17 cellular contexts compared by ENCODE assay signal in the genomic region with DNA sequence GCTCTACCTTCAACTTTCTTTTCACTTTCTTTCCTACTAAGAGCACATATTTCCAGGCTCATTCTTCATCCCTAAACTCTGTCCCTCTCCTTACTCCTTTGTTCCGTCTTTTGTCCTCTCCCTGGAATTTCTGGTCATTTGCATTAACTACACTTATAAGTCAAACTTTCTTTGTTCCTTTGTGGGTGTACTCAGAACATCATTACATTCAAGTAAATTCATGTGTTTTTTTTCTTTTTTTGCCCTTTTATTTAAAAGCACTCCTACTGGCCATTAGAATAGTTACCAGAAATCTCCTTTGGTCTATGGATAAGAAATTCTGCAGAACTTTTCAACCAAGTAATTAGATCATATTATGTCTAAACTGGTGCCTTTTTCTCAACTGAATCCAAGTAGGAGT.
"Had no signal": no experiment of that assay in that cellular context is flagged by ENCODE, and none has a peak within 500 bp of the region (broad histone marks: within the 10 kb centered on the region; RNA-seq: fewer than 3 reads in every experiment).

No MANE protein-coding gene starts in this region.

- H3K36me3 Mint-ChIP-seq: naive thymus-derived CD4-positive, alpha-beta T cell; T-cell had no signal

- H3K27me3 Mint-ChIP-seq: activated CD8-positive, alpha-beta T cell treated with anti-CD3 and anti-CD28 coated beads for 36 hours; T-cell had no signal

- H3K9me3 Mint-ChIP-seq: activated CD8-positive, alpha-beta T cell treated with anti-CD3 and anti-CD28 coated beads for 36 hours had no signal

- H3K27me3 ChIP-seq: esophagus muscularis mucosa, tibial artery had no signal

- H3K36me3 ChIP-seq: esophagus muscularis mucosa, tibial artery had no signal

- H3K4me3 ChIP-seq: esophagus muscularis mucosa, tibial artery had no signal

- DNase-seq: activated CD4-positive, alpha-beta T cell treated with anti-CD3 and anti-CD28 coated beads for 48 hours; activated CD4-positive, CD25-positive, alpha-beta regulatory T cell; activated CD8-positive, alpha-beta T cell treated with anti-CD3 and anti-CD28 coated beads for 36 hours; activated naive CD4-positive, alpha-beta T cell treated with anti-CD3 and anti-CD28 coated beads for 36 hours; activated T-cell treated with anti-CD3 and anti-CD28 coated beads, Interleukin-2, amount 50 U/mL, for 4 hours; aorta; effector CD4-positive, alpha-beta T cell; left cardiac atrium; mesenchymal stem cell; naive thymus-derived CD4-positive, alpha-beta T cell; nucleus accumbens; right cardiac atrium; stimulated activated naive CD8-positive, alpha-beta T cell treated with anti-CD3 and anti-CD28 coated beads, Interleukin-15, Interleukin-2, amounts not matched to agents 100 U/mL and 50 U/mL, for 24 hours; substantia nigra; T-cell; tibial artery had no signal

- H3K4me1 Mint-ChIP-seq: naive thymus-derived CD4-positive, alpha-beta T cell; T-cell had no signal

- ATAC-seq: activated CD8-positive, alpha-beta T cell treated with anti-CD3 and anti-CD28 coated beads for 36 hours; activated T-cell treated with anti-CD3 and anti-CD28 coated beads, Interleukin-2, amount 50 U/mL, for 4 hours; left cardiac atrium; naive thymus-derived CD4-positive, alpha-beta T cell; right cardiac atrium; stimulated activated naive CD8-positive, alpha-beta T cell treated with anti-CD3 and anti-CD28 coated beads, Interleukin-15, Interleukin-2, amounts not matched to agents 100 U/mL and 50 U/mL, for 24 hours; T-cell had no signal

- H3K27ac Mint-ChIP-seq: activated CD8-positive, alpha-beta T cell treated with anti-CD3 and anti-CD28 coated beads for 36 hours; activated naive CD4-positive, alpha-beta T cell treated with anti-CD3 and anti-CD28 coated beads for 36 hours; naive thymus-derived CD4-positive, alpha-beta T cell; T-cell had no signal

- H3K4me3 Mint-ChIP-seq: activated CD8-positive, alpha-beta T cell treated with anti-CD3 and anti-CD28 coated beads for 36 hours; activated naive CD4-positive, alpha-beta T cell treated with anti-CD3 and anti-CD28 coated beads for 36 hours; activated T-cell treated with anti-CD3 and anti-CD28 coated beads, Interleukin-2, amount 50 U/mL, for 4 hours; naive thymus-derived CD4-positive, alpha-beta T cell; T-cell had no signal
